12 cellular contexts compared by ENCODE assay signal in the genomic region with DNA sequence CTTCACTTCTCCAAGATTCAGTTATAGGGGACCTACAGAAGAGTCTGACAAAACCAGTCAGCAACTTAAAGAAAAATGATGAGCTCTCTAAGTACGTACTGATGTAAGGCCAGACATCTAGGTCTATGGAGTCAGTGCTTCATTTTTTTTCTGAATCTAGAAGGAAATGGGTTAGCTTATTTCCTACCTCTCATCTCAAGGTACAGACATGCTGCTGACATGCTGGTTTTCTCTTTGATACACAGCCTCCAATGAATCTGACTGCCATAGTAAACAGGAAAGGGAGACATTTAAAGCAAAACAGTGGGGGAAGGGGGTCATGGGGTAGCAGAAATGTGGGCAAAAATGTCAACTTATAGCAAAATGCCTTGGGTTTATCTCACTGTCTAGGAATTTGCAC. TPM values are rescaled to one million over a fixed set of nuclear protein-coding genes. Genes with fewer than 3 reads are reported as not detected.
DNase-seq lines count a peak whose midpoint lies in the region; ATAC-seq, FAIRE-seq and TF ChIP-seq lines count a peak whose summit lies in the region.
"Had no signal": no experiment of that assay in that cellular context is flagged by ENCODE, and none has a peak within 500 bp of the region (broad histone marks: within the 10 kb centered on the region; RNA-seq: fewer than 3 reads in every experiment).

No MANE protein-coding gene starts in this region.

- TF ChIP-seq POLR2A in HepG2 (IDR thresholded peaks at IDR 0.05; ENCODE audit: insufficient read depth in 1 of 2, low read depth in 2 of 2, low read length in 2 of 2) (no peak), right lobe of liver (IDR thresholded peaks at IDR 0.05) (no peak), upper lobe of left lung (IDR thresholded peaks at IDR 0.05) (no peak)

- H3K4me2 ChIP-seq in HepG2 (ENCODE audit: low read depth, low read length) = no peak overlapping the region

- peaks cover 42% of the 10 kb centered on the region for H4K20me1 ChIP-seq in HepG2 (ENCODE audit: insufficient read depth, low read length)

- TF ChIP-seq CTCF in HepG2 (CRISPR knock-in tag; IDR thresholded peaks at IDR 0.05) (no peak), right lobe of liver (IDR thresholded peaks at IDR 0.05) (no peak), upper lobe of left lung (IDR thresholded peaks at IDR 0.05) (no peak)

- CTCF ChIA-PET in HepG2 (lab: Yijun Ruan, JAX; ENCODE audit: low intra/inter-chr PET ratio, low total read pairs) = no interaction called here

- TF ChIP-seq EP300 in HepG2 (IDR thresholded peaks at IDR 0.05; ENCODE audit: low read depth in 2 of 2, low read length in 2 of 2) (no peak), HepG2 (CRISPR knock-in tag; IDR thresholded peaks at IDR 0.05; ENCODE audit: borderline replicate concordance) (no peak), upper lobe of left lung (IDR thresholded peaks at IDR 0.05) (no peak)

- H3K27me3 ChIP-seq in HepG2 (ENCODE audit: control insufficient read depth in 1 of 2, insufficient read depth in 2 of 2, low read length in 2 of 2) (no peaks in the 10 kb centered on the region), right lobe of liver (no peaks in the 10 kb centered on the region), upper lobe of left lung (no peaks in the 10 kb centered on the region)
- H3K27me3 ChIP-seq: BE2C had no signal

- peaks cover 41% of the 10 kb centered on the region for H3K4me1 ChIP-seq in HepG2 (ENCODE audit: insufficient read depth, low read length)
- peaks cover 0 to 28% (median 12%) of the 10 kb centered on the region in 4 donors for H3K4me1 ChIP-seq in right lobe of liver
- H3K4me1 ChIP-seq in upper lobe of left lung = peaks cover 11 to 21% (median 17%) of the 10 kb centered on the region in 4 donors
- H3K4me1 ChIP-seq: BE2C had no signal

- intact Hi-C loops in HepG2 (cut with micrococcal nuclease; ENCODE audit: unreplicated experiment) = no loop called here
- intact Hi-C loops in right lobe of liver (cut with DNase I) = no loop called here

- no peaks in the 10 kb centered on the region for H3K9me3 ChIP-seq in HepG2 (ENCODE audit: low read length)
- H3K9me3 ChIP-seq in right lobe of liver = no peaks in the 10 kb centered on the region
- no peaks in the 10 kb centered on the region for H3K9me3 ChIP-seq in upper lobe of left lung
- H3K9me3 ChIP-seq: BE2C had no signal

- FAIRE-seq in HepG2 (lab: Jason Lieb, UNC) = no peak
- FAIRE-seq: H1 had no signal

- in situ Hi-C loops in HepG2 (cut with HindIII; ENCODE audit: extremely low pct_ligation_motif_present, low pct_unique_long_range_greater_than_20kb) = no loop called here

- H3K4me3 Mint-ChIP-seq in T-helper 2 cell treated with Interferon-gamma antibody and Interleukin-4, amounts not matched to agents 5 μg/mL and 100 μg/mL, for 36 hours = peak overlapping the region; percentile 79

- POLR2A ChIA-PET in HepG2 (lab: Yijun Ruan, JAX) = interaction anchor here (0.9 to 2.4 kb wide), 2 partner anchors 12 to 17 kb away, joined by 6 read pairs; partner anchors contain the start of gene CDR2

- no peak for DNase-seq in HepG2 (ENCODE audit: low spot score)
- DNase-seq in right lobe of liver = no peak
- no peak for DNase-seq in T-helper 2 cell treated with Interferon-gamma antibody and Interleukin-4, amounts not matched to agents 5 μg/mL and 100 μg/mL, for 36 hours (ENCODE audit: low spot score)
- DNase-seq in iris pigment epithelial cell (ENCODE audit: low read depth) = peak; percentile 22
- DNase-seq in upper lobe of left lung = no peak
- no peak for DNase-seq in stimulated activated naive CD4-positive, alpha-beta T cell treated with Interleukin-2 at 50 U/mL for 16 hours (lab: John Stamatoyannopoulos, UW)
- no peak for DNase-seq in pons (ENCODE audit: low spot score)
- no peak for DNase-seq in NCI-H2171 treated with DMSO at 0.1 percent for 48 hours (lab: John Stamatoyannopoulos, UW)
- DNase-seq: activated CD8-positive, alpha-beta memory T cell treated with anti-CD3 and anti-CD28 coated beads, Interleukin-2, amount 50 U/mL, for 48 hours; BE2C; NCI-H187 treated with DMSO at 0.1 percent for 48 hours had no signal

- no peak for TF ChIP-seq RAD21 in HepG2 (CRISPR knock-in tag; IDR thresholded peaks at IDR 0.05)

- WGBS in HepG2 (ENCODE audit: low lambda C conversion rate) = 90% methylated on average over 1 of the region's 1 CpG
- WGBS in right lobe of liver (ENCODE audit: insufficient coverage, low coverage, low lambda C conversion rate, missing lambda C conversion rate) = 62% methylated on average over 1 of the region's 1 CpG
- WGBS in upper lobe of left lung, 2 donors = 61 to 63% methylated on average over 1 of the region's 1 CpG

- no peak overlapping the region for H3K9ac ChIP-seq in HepG2 (ENCODE audit: insufficient read depth, low read depth, low read length)

- no peak overlapping the region for H2AFZ ChIP-seq in HepG2 (ENCODE audit: low read length)

- H3K27ac Mint-ChIP-seq in T-helper 2 cell treated with Interferon-gamma antibody and Interleukin-4, amounts not matched to agents 5 μg/mL and 100 μg/mL, for 36 hours = peak overlapping the region; percentile 98

- peaks cover 71% of the 10 kb centered on the region for H3K79me2 ChIP-seq in HepG2 (ENCODE audit: insufficient read depth, low read length)

- H3K4me3 ChIP-seq in HepG2 (replicated peaks in 1 of 3; ENCODE audit: insufficient read depth in 1 of 3, low read depth in 2 of 3, low read length in 3 of 3) (no peak overlapping the region), right lobe of liver (no peak overlapping the region), upper lobe of left lung (no peak overlapping the region)

- H3K27me3 Mint-ChIP-seq in T-helper 2 cell treated with Interferon-gamma antibody and Interleukin-4, amounts not matched to agents 5 μg/mL and 100 μg/mL, for 36 hours (ENCODE audit: low read depth) = no peaks in the 10 kb centered on the region

- H3K9me3 Mint-ChIP-seq in T-helper 2 cell treated with Interferon-gamma antibody and Interleukin-4, amounts not matched to agents 5 μg/mL and 100 μg/mL, for 36 hours = no peaks in the 10 kb centered on the region

- H3K27ac ChIP-seq in HepG2 (ENCODE audit: extremely low read length, insufficient read depth, low read length) (no peak overlapping the region), right lobe of liver (no peak overlapping the region), upper lobe of left lung (peak overlapping the region; percentile 5 to 58 (median 50))

- H3K36me3 ChIP-seq in HepG2 (replicated peaks in 1 of 2; ENCODE audit: control insufficient read depth in 1 of 2, insufficient read depth in 2 of 2, low read length in 2 of 2) (peaks cover 23 to 61% of the 10 kb centered on the region in 2 experiments), right lobe of liver (peaks cover 0 to 6% (median 0%) of the 10 kb centered on the region in 4 donors), upper lobe of left lung (peaks cover 0 to 15% (median 2%) of the 10 kb centered on the region in 4 donors)

- peaks cover 59% of the 10 kb centered on the region for H3K4me1 Mint-ChIP-seq in T-helper 2 cell treated with Interferon-gamma antibody and Interleukin-4, amounts not matched to agents 5 μg/mL and 100 μg/mL, for 36 hours (ENCODE audit: low read depth)

- BruUV-seq in HepG2 (replicated peaks; lab: Mats Ljungman, UMichigan) = no TSS peak

- peaks cover 43% of the 10 kb centered on the region for H3K36me3 Mint-ChIP-seq in T-helper 2 cell treated with Interferon-gamma antibody and Interleukin-4, amounts not matched to agents 5 μg/mL and 100 μg/mL, for 36 hours (ENCODE audit: low read depth)

- ATAC-seq in HepG2 (no peak), right lobe of liver (no peak), upper lobe of left lung (ENCODE audit: low FRiP score in 2 of 2) (no peak)

TF ChIP-seq in HepG2, 621 proteins besides CTCF, POLR2A, EP300 and RAD21:
- peak; percentile 28; the same call in 1 of the 2 replicates for TF ChIP-seq RARA (CRISPR knock-in tag; IDR thresholded peaks at IDR 0.05)
- 0 out of 2 replicates have a peak, but pooled peaks have one; percentile 17 for TF ChIP-seq ZNF777 (CRISPR knock-in tag; IDR thresholded peaks at IDR 0.05)
- no peak for TF ChIP-seq SRY (CRISPR knock-in tag; IDR thresholded peaks at IDR 0.05)

RNA-seq across cellular contexts. Expression of gene CDR2, which starts 16.4 kb away (rescaled TPM):
- total RNA-seq in HepG2 (2016; rRNA removed; fragmentation: Illumina TruSeq; extraction: Trizol) = 59.0 and 76.7 TPM in 2 replicates
- total RNA-seq in HepG2 (2016; cell fraction: cytosol; rRNA removed; fragmentation: Illumina TruSeq; extraction: Trizol; ENCODE audit: low read depth) = 20.7 and 23.8 TPM in 2 replicates
- total RNA-seq in HepG2 (2016; cell fraction: insoluble cytoplasmic fraction; rRNA removed; fragmentation: Illumina TruSeq; extraction: Trizol) = 60.0 and 73.9 TPM in 2 replicates
- total RNA-seq in HepG2 (2016; cell fraction: membrane; rRNA removed; fragmentation: Illumina TruSeq; extraction: Trizol) = 44.0 and 46.8 TPM in 2 replicates
- 34.8 and 41.9 TPM in 2 replicates for total RNA-seq in HepG2 (2016; cell fraction: nucleus; rRNA removed; fragmentation: Illumina TruSeq; extraction: Trizol)
- polyA plus RNA-seq in HepG2 (2011; rRNA removed) = 67.5 and 78.9 TPM in 2 replicates
- 60.0 and 71.4 TPM in 2 replicates for polyA plus RNA-seq in HepG2 (2011; cell fraction: cytosol; rRNA removed)
- 32.2 and 35.4 TPM in 2 replicates for polyA plus RNA-seq in HepG2 (2011; cell fraction: nucleus; rRNA removed)
- polyA plus RNA-seq in HepG2 (2012) = 42.9 and 53.6 TPM in 2 replicates
- 9.2 and 11.4 TPM in 2 replicates for polyA plus RNA-seq in HepG2 (2016; cell fraction: cytosol; fragmentation: Illumina TruSeq; extraction: Trizol; ENCODE audit: low read depth)
- polyA plus RNA-seq in HepG2 (2016; cell fraction: insoluble cytoplasmic fraction; fragmentation: Illumina TruSeq; extraction: Trizol; ENCODE audit: low read depth) = 89.8 and 91.4 TPM in 2 replicates
- 27.9 and 34.0 TPM in 2 replicates for polyA plus RNA-seq in HepG2 (2016; cell fraction: membrane; fragmentation: Illumina TruSeq; extraction: Trizol; ENCODE audit: low read depth)
- polyA plus RNA-seq in HepG2 (2016; cell fraction: nucleus; fragmentation: Illumina TruSeq; extraction: Trizol; ENCODE audit: insufficient read depth, low read depth) = 73.8 and 74.1 TPM in 2 replicates
- polyA minus RNA-seq in HepG2 (2011; rRNA and poly(A)+ RNA removed; ENCODE audit: low replicate concordance) = 12.4 and 45.2 TPM in 2 replicates
- polyA minus RNA-seq in HepG2 (2011; cell fraction: cytosol; rRNA and poly(A)+ RNA removed) = 55.0 and 56.7 TPM in 2 replicates
- polyA minus RNA-seq in HepG2 (2011; cell fraction: nucleus; rRNA and poly(A)+ RNA removed) = 52.0 and 54.7 TPM in 2 replicates
- 10 to 100 TPM in 5 of 6 experiments, 1 to 10 TPM in 1; 8.2 to 16.8 (median 14.2) TPM for total RNA-seq in right lobe of liver
- total RNA-seq in upper lobe of left lung = 10 to 100 TPM; 16.3 to 27.5 (median 19.4) TPM

Comparison
In these comparisons a context has a peak if more than half of its experiments do, and no peak if none do; other contexts are left out.
1. H3K27ac ChIP-seq: peak in upper lobe of left lung (4 of 4); none in HepG2 (single experiment) and right lobe of liver (0 of 3).